Comparison of ENCODE assay signal across 35 cellular contexts in the genomic region with DNA sequence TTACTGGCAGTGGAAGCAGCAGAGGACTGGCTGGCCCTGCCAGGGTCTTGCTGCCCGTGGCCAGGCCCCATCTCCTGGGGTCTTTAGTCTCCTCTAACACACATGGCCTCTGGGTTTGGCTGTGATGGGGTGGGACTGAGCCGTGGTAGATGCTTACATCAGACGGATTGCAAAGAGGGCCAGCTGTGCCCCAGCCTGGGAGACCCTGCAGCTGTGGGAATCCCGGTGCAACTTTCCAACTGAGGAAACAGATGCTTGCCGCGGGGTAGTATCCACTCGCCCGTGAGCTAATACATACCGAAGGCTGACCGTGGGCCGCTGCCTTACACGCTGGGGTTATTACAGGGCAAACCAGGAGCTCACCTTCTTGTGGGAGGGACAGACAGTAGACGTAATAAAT.
"Had no signal": no experiment of that assay in that cellular context is flagged by ENCODE, and none has a peak within 500 bp of the region (broad histone marks: within the 10 kb centered on the region; RNA-seq: fewer than 3 reads in every experiment).

No MANE protein-coding gene starts in this region.

- H3K27me3 ChIP-seq: adrenal gland, body of pancreas, esophagus muscularis mucosa, foreskin keratinocyte, gastrocnemius medialis had no signal

- H3K27ac ChIP-seq: adrenal gland, body of pancreas, esophagus muscularis mucosa, foreskin keratinocyte, gastrocnemius medialis, WERI-Rb-1 had no signal

- H3K27ac Mint-ChIP-seq: activated CD4-positive, alpha-beta memory T cell treated with anti-CD3 and anti-CD28 coated beads for 36 hours; activated CD4-positive, alpha-beta T cell treated with anti-CD3 and anti-CD28 coated beads for 36 hours; activated CD4-positive, alpha-beta T cell treated with anti-CD3 and anti-CD28 coated beads, Interleukin-2, amount 10 ng/mL, durations not matched to agents 24 days and 14 days; activated CD8-positive, alpha-beta memory T cell treated with anti-CD3 and anti-CD28 coated beads, Interleukin-2, amount 10 ng/mL, durations not matched to agents 7 days and 5 days; activated CD8-positive, alpha-beta T cell treated with anti-CD3 and anti-CD28 coated beads, Interleukin-2, amount 10 ng/mL, durations not matched to agents 7 days and 5 days; activated naive CD4-positive, alpha-beta T cell treated with anti-CD3 and anti-CD28 coated beads for 36 hours; activated naive CD4-positive, alpha-beta T cell treated with anti-CD3 and anti-CD28 coated beads, Interleukin-2, amount 50 U/mL, for 24 hours; activated naive CD8-positive, alpha-beta T cell treated with anti-CD3 and anti-CD28 coated beads for 36 hours; activated naive CD8-positive, alpha-beta T cell treated with anti-CD3 and anti-CD28 coated beads, Interleukin-2, amount 50 U/mL, for 24 hours; activated T-helper 1 cell treated with anti-CD3 and anti-CD28 coated beads, Interleukin-12 subunit alpha, Interleukin-12 subunit beta, Interleukin-2, Interleukin-4 antibody, amounts not matched to agents 30 ng/mL and 10 ng/mL and 1 ng/mL, durations not matched to agents 14 hours and 24 hours and 36 hours; activated T-helper 2 cell treated with anti-CD3 and anti-CD28 coated beads, Interferon-gamma antibody, Interleukin-2, Interleukin-4, amounts not matched to agents 10 μg/mL and 5 μg/mL and 100 μg/mL, durations not matched to agents 14 hours and 24 hours and 36 hours; effector memory CD8-positive, alpha-beta T cell; T-helper 17 cell had no signal

- H3K4me1 Mint-ChIP-seq: activated CD4-positive, alpha-beta T cell treated with anti-CD3 and anti-CD28 coated beads for 36 hours; activated CD4-positive, alpha-beta T cell treated with anti-CD3 and anti-CD28 coated beads, Interleukin-2, amount 10 ng/mL, durations not matched to agents 24 days and 14 days; activated CD8-positive, alpha-beta memory T cell treated with anti-CD3 and anti-CD28 coated beads, Interleukin-2, amount 10 ng/mL, durations not matched to agents 7 days and 5 days; activated naive CD4-positive, alpha-beta T cell treated with anti-CD3 and anti-CD28 coated beads, Interleukin-2, amount 50 U/mL, for 24 hours; activated naive CD8-positive, alpha-beta T cell treated with anti-CD3 and anti-CD28 coated beads for 36 hours; activated naive CD8-positive, alpha-beta T cell treated with anti-CD3 and anti-CD28 coated beads, Interleukin-2, amount 50 U/mL, for 24 hours had no signal

- H3K36me3 Mint-ChIP-seq: activated CD4-positive, alpha-beta memory T cell treated with anti-CD3 and anti-CD28 coated beads for 36 hours; activated CD8-positive, alpha-beta memory T cell treated with anti-CD3 and anti-CD28 coated beads, Interleukin-2, amount 10 ng/mL, durations not matched to agents 7 days and 5 days; activated naive CD4-positive, alpha-beta T cell treated with anti-CD3 and anti-CD28 coated beads, Interleukin-2, amount 50 U/mL, for 24 hours; activated naive CD8-positive, alpha-beta T cell treated with anti-CD3 and anti-CD28 coated beads for 36 hours had no signal

- H3K4me3 ChIP-seq: adrenal gland, body of pancreas, esophagus muscularis mucosa, gastrocnemius medialis had no signal

- DNase-seq: activated CD4-positive, alpha-beta memory T cell treated with anti-CD3 and anti-CD28 coated beads for 36 hours; activated CD4-positive, alpha-beta T cell treated with anti-CD3 and anti-CD28 coated beads for 36 hours; activated CD4-positive, alpha-beta T cell treated with anti-CD3 and anti-CD28 coated beads, Interleukin-2, amount 10 ng/mL, durations not matched to agents 24 days and 14 days; activated CD4-positive, CD25-positive, alpha-beta regulatory T cell; activated CD4-positive, CD25-positive, alpha-beta regulatory T cell treated with anti-CD3 and anti-CD28 coated beads, Interleukin-2, amount 50 U/mL, for 72 hours; activated CD8-positive, alpha-beta memory T cell treated with anti-CD3 and anti-CD28 coated beads, Interleukin-2, amount 10 ng/mL, durations not matched to agents 7 days and 5 days; activated CD8-positive, alpha-beta memory T cell treated with anti-CD3 and anti-CD28 coated beads, Interleukin-2, amount 50 U/mL, for 4 hours; activated CD8-positive, alpha-beta T cell treated with anti-CD3 and anti-CD28 coated beads, Interleukin-2, amount 10 ng/mL, durations not matched to agents 7 days and 5 days; activated effector memory CD4-positive, alpha-beta T cell treated with anti-CD3 and anti-CD28 coated beads, Interleukin-2, amount 50 U/mL, for 16 hours; activated naive CD4-positive, alpha-beta T cell treated with anti-CD3 and anti-CD28 coated beads for 36 hours; activated naive CD8-positive, alpha-beta T cell treated with anti-CD3 and anti-CD28 coated beads for 36 hours; activated naive CD8-positive, alpha-beta T cell treated with anti-CD3 and anti-CD28 coated beads, Interleukin-2, amount 50 U/mL, for 24 hours; activated T-cell treated with anti-CD3 and anti-CD28 coated beads, Interleukin-2, amount 50 U/mL, for 1 hour; activated T-cell treated with anti-CD3 and anti-CD28 coated beads, Interleukin-2, amount 50 U/mL, for 48 hours; adrenal gland; amygdala; aorta; body of pancreas; caudate nucleus; cortex of kidney; dermis blood vessel endothelial cell; effector CD4-positive, alpha-beta T cell; effector memory CD8-positive, alpha-beta T cell; erythroblast; foreskin keratinocyte; gastrocnemius medialis; glutamatergic neuron; T-helper 1 cell; T-helper 17 cell; T-helper 9 cell; WERI-Rb-1 had no signal

- H3K9me3 ChIP-seq: adrenal gland, body of pancreas, esophagus muscularis mucosa, gastrocnemius medialis had no signal

- H3K9me3 Mint-ChIP-seq: activated CD4-positive, alpha-beta memory T cell treated with anti-CD3 and anti-CD28 coated beads for 36 hours; activated CD4-positive, alpha-beta T cell treated with anti-CD3 and anti-CD28 coated beads, Interleukin-2, amount 10 ng/mL, durations not matched to agents 24 days and 14 days; activated naive CD4-positive, alpha-beta T cell treated with anti-CD3 and anti-CD28 coated beads for 36 hours; activated naive CD4-positive, alpha-beta T cell treated with anti-CD3 and anti-CD28 coated beads, Interleukin-2, amount 50 U/mL, for 24 hours; activated naive CD8-positive, alpha-beta T cell treated with anti-CD3 and anti-CD28 coated beads for 36 hours; activated naive CD8-positive, alpha-beta T cell treated with anti-CD3 and anti-CD28 coated beads, Interleukin-2, amount 50 U/mL, for 24 hours; activated T-helper 1 cell treated with anti-CD3 and anti-CD28 coated beads, Interleukin-12 subunit alpha, Interleukin-12 subunit beta, Interleukin-2, Interleukin-4 antibody, amounts not matched to agents 30 ng/mL and 10 ng/mL and 1 ng/mL, durations not matched to agents 14 hours and 24 hours and 36 hours; activated T-helper 2 cell treated with anti-CD3 and anti-CD28 coated beads, Interferon-gamma antibody, Interleukin-2, Interleukin-4, amounts not matched to agents 10 μg/mL and 5 μg/mL and 100 μg/mL, durations not matched to agents 14 hours and 24 hours and 36 hours; effector memory CD8-positive, alpha-beta T cell had no signal

- H3K4me1 ChIP-seq: adrenal gland, body of pancreas, esophagus muscularis mucosa, foreskin keratinocyte, gastrocnemius medialis had no signal

- H3K4me3 Mint-ChIP-seq: activated CD4-positive, alpha-beta memory T cell treated with anti-CD3 and anti-CD28 coated beads for 36 hours; activated CD4-positive, alpha-beta T cell treated with anti-CD3 and anti-CD28 coated beads for 36 hours; activated CD4-positive, alpha-beta T cell treated with anti-CD3 and anti-CD28 coated beads, Interleukin-2, amount 10 ng/mL, durations not matched to agents 24 days and 14 days; activated CD8-positive, alpha-beta memory T cell treated with anti-CD3 and anti-CD28 coated beads, Interleukin-2, amount 10 ng/mL, durations not matched to agents 7 days and 5 days; activated CD8-positive, alpha-beta T cell treated with anti-CD3 and anti-CD28 coated beads, Interleukin-2, amount 10 ng/mL, durations not matched to agents 7 days and 5 days; activated naive CD4-positive, alpha-beta T cell treated with anti-CD3 and anti-CD28 coated beads for 36 hours; activated naive CD4-positive, alpha-beta T cell treated with anti-CD3 and anti-CD28 coated beads, Interleukin-2, amount 50 U/mL, for 24 hours; activated naive CD8-positive, alpha-beta T cell treated with anti-CD3 and anti-CD28 coated beads for 36 hours; activated naive CD8-positive, alpha-beta T cell treated with anti-CD3 and anti-CD28 coated beads, Interleukin-2, amount 50 U/mL, for 24 hours; activated T-helper 1 cell treated with anti-CD3 and anti-CD28 coated beads, Interleukin-12 subunit alpha, Interleukin-12 subunit beta, Interleukin-2, Interleukin-4 antibody, amounts not matched to agents 30 ng/mL and 10 ng/mL and 1 ng/mL, durations not matched to agents 14 hours and 24 hours and 36 hours; effector memory CD8-positive, alpha-beta T cell; T-helper 17 cell had no signal

- H3K27me3 Mint-ChIP-seq: activated CD4-positive, alpha-beta memory T cell treated with anti-CD3 and anti-CD28 coated beads for 36 hours; activated CD4-positive, alpha-beta T cell treated with anti-CD3 and anti-CD28 coated beads for 36 hours; activated CD4-positive, alpha-beta T cell treated with anti-CD3 and anti-CD28 coated beads, Interleukin-2, amount 10 ng/mL, durations not matched to agents 24 days and 14 days; activated CD8-positive, alpha-beta memory T cell treated with anti-CD3 and anti-CD28 coated beads, Interleukin-2, amount 10 ng/mL, durations not matched to agents 7 days and 5 days; activated naive CD4-positive, alpha-beta T cell treated with anti-CD3 and anti-CD28 coated beads, Interleukin-2, amount 50 U/mL, for 24 hours; activated naive CD8-positive, alpha-beta T cell treated with anti-CD3 and anti-CD28 coated beads for 36 hours; activated naive CD8-positive, alpha-beta T cell treated with anti-CD3 and anti-CD28 coated beads, Interleukin-2, amount 50 U/mL, for 24 hours; effector memory CD8-positive, alpha-beta T cell; T-helper 17 cell had no signal

- ATAC-seq: activated CD4-positive, alpha-beta T cell treated with anti-CD3 and anti-CD28 coated beads for 36 hours; activated CD8-positive, alpha-beta memory T cell treated with anti-CD3 and anti-CD28 coated beads, Interleukin-2, amount 10 ng/mL, durations not matched to agents 7 days and 5 days; activated CD8-positive, alpha-beta T cell treated with anti-CD3 and anti-CD28 coated beads, Interleukin-2, amount 10 ng/mL, durations not matched to agents 7 days and 5 days; activated naive CD8-positive, alpha-beta T cell treated with anti-CD3 and anti-CD28 coated beads, Interleukin-2, amount 50 U/mL, for 24 hours; body of pancreas; effector memory CD8-positive, alpha-beta T cell; foreskin keratinocyte; gastrocnemius medialis; T-helper 17 cell had no signal

- H3K36me3 ChIP-seq: adrenal gland, esophagus muscularis mucosa, gastrocnemius medialis, WERI-Rb-1 had no signal
